29 cellular contexts compared by ENCODE assay signal in the genomic region with DNA sequence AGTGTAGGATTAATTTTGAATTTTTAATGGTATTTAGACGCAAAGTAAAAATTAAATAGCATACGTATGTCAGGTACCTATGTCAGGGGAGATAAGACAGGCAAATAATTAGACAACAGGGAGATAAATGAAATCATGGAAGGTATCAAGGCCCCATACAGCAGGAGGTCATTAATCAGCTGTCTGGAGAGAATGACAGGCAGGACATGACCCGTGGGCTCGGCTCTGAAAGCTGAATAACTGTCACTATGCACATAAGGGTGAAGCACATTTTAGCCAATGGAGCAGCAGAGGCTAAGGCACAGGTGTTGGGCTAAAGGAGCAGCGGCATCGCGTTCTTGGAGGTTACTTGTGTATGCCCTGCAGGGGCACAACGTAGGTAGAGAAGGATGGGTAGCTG. TPM values are rescaled to one million over a fixed set of nuclear protein-coding genes. Genes with fewer than 3 reads are reported as not detected.
A peak's percentile ranks its signal among the peaks of the same experiment; 100 is the strongest.
DNase-seq lines count a peak whose midpoint lies in the region; ATAC-seq, FAIRE-seq and TF ChIP-seq lines count a peak whose summit lies in the region.
"Had no signal": no experiment of that assay in that cellular context is flagged by ENCODE, and none has a peak within 500 bp of the region (broad histone marks: within the 10 kb centered on the region; RNA-seq: fewer than 3 reads in every experiment).

No MANE protein-coding gene starts in this region.

- no peak overlapping the region for H3K4me3 Mint-ChIP-seq in H9
- no peak overlapping the region for H3K4me3 Mint-ChIP-seq in glutamatergic neuron (ENCODE audit: unreplicated experiment)
- H3K4me3 Mint-ChIP-seq: CD14-positive monocyte; CD4-positive, alpha-beta memory T cell; CD4-positive, CD25-positive, alpha-beta regulatory T cell; CD8-positive, alpha-beta memory T cell had no signal

- no peak overlapping the region for H3K23ac ChIP-seq in H9 (ENCODE audit: insufficient read length, low read depth, low read length)

- TF ChIP-seq RAD21 in K562 (CRISPR knock-in tag; conservative IDR thresholded peaks at IDR 0.05 in 1 of 2, IDR thresholded peaks at IDR 0.05 in 1 of 2), result no peak

- no peak overlapping the region for H4K91ac ChIP-seq in H9 (ENCODE audit: insufficient read length, low read depth, low read length)

- H3K4me1 Mint-ChIP-seq in H9 (no peaks in the 10 kb centered on the region), glutamatergic neuron (ENCODE audit: low read depth, unreplicated experiment) (peaks cover 2% of the 10 kb centered on the region)

- no peak for FAIRE-seq in K562 (lab: Jason Lieb, UNC)
- FAIRE-seq: A204.1, GM12878, GM12892, GM19239 had no signal

- H3K36me3 ChIP-seq in K562 (ENCODE audit: control insufficient read depth, insufficient read depth, low read length) (peaks cover 67% of the 10 kb centered on the region; the same call in 2 of the 3 replicates), thyroid gland (peaks cover 27 to 28% of the 10 kb centered on the region in 2 donors)

- H3K27ac Mint-ChIP-seq in H9 (no peak overlapping the region), glutamatergic neuron (ENCODE audit: unreplicated experiment) (peak overlapping the region; percentile 79)
- H3K27ac Mint-ChIP-seq: CD4-positive, CD25-positive, alpha-beta regulatory T cell had no signal

- H2BK120ac ChIP-seq in H9 (ENCODE audit: low read depth, low read length, poor library complexity, severe bottlenecking), result no peak overlapping the region

- H3K9me3 ChIP-seq in H9 (ENCODE audit: control insufficient read depth, low read depth, low read length) (no peaks in the 10 kb centered on the region), K562 (replicated peaks; ENCODE audit: control insufficient read depth, insufficient read depth, low read depth, low read length) (no peaks in the 10 kb centered on the region), thyroid gland (no peaks in the 10 kb centered on the region)
- H3K9me3 ChIP-seq: BE2C had no signal

- H4K5ac ChIP-seq in H9 (ENCODE audit: insufficient read length, low read depth, low read length), result no peak overlapping the region

- in situ Hi-C loops in GM13977 (cut with MboI; ENCODE audit: low pct_unique_long_range_greater_than_20kb, low sequenced_read_pairs, unreplicated experiment), result no loop called here
- in situ Hi-C loops in K562 (cut with MboI), result no loop called here

- H2BK15ac ChIP-seq in H9 (ENCODE audit: low read depth, low read length), result peak overlapping the region; percentile 80; the same call in 1 of the 2 replicates

- intact Hi-C loops in K562 (cut with micrococcal nuclease) (no loop called here), thyroid gland (cut with DNase I) (no loop called here)

- no peak overlapping the region for H3K9ac ChIP-seq in H9 (ENCODE audit: extremely low read depth, insufficient read length, low read length)
- H3K9ac ChIP-seq in K562 (ENCODE audit: insufficient read depth in 1 of 2, low read depth in 2 of 2, low read length in 2 of 2), result peak overlapping the region in 1 of 2 experiments; percentile 69; a peak in 1 of 4 replicates
- H3K9ac ChIP-seq: BLaER1 had no signal

- peak; percentile 4 for DNase-seq in GM13977 (ENCODE audit: low spot score)
- no peak for DNase-seq in H9
- DNase-seq in K562 (ENCODE audit: extremely low read depth in 1 of 4, low spot score in 3 of 4), result peak in 1 of 4 experiments; percentile 30
- no peak for DNase-seq in glutamatergic neuron
- DNase-seq in SK-N-DZ (ENCODE audit: low spot score), result no peak
- no peak for DNase-seq in thyroid gland
- no peak for DNase-seq in midbrain (lab: John Stamatoyannopoulos, UW)
- DNase-seq: 8988T; ACHN; BE2C; C1 segment of cervical spinal cord; CD4-positive, alpha-beta memory T cell; CD4-positive, CD25-positive, alpha-beta regulatory T cell; CD8-positive, alpha-beta memory T cell; COR-L47; DMS 273 treated with DMSO at 0.1 percent for 48 hours; DMS153; DMS53; DMS79; DND-41; EL; GDM1 had no signal

- H2AK5ac ChIP-seq in H9 (ENCODE audit: insufficient read length, low read length), result no peak overlapping the region

- POLR2A ChIA-PET in K562 (lab: Yijun Ruan, JAX), result interaction anchor here (1.1 kb wide), 1 partner anchor 8 kb away, joined by 3 read pairs; no protein-coding TSS in a partner anchor

- H3K9me3 Mint-ChIP-seq in H9 (no peaks in the 10 kb centered on the region), glutamatergic neuron (ENCODE audit: unreplicated experiment) (peaks cover 3% of the 10 kb centered on the region)
- H3K9me3 Mint-ChIP-seq: CD14-positive monocyte; CD4-positive, alpha-beta memory T cell; CD4-positive, CD25-positive, alpha-beta regulatory T cell; CD8-positive, alpha-beta memory T cell had no signal

- no peak overlapping the region for H2BK20ac ChIP-seq in H9 (ENCODE audit: low read depth, low read length, poor library complexity, severe bottlenecking)

- no peaks in the 10 kb centered on the region for H3K23me2 ChIP-seq in H9 (ENCODE audit: insufficient read length, low read depth, low read length, poor library complexity, severe bottlenecking)

- H3K4ac ChIP-seq in H9 (ENCODE audit: low read depth, low read length), result no peak overlapping the region

- H3K79me2 ChIP-seq in H9 (ENCODE audit: insufficient read depth, low read length) (no peaks in the 10 kb centered on the region), K562 (ENCODE audit: control insufficient read depth, insufficient read depth, low read length) (peaks cover 2% of the 10 kb centered on the region; the same call in 1 of the 3 replicates)

- H2AFZ ChIP-seq in H9 (ENCODE audit: low read length) (no peak overlapping the region), K562 (ENCODE audit: low read depth, low read length) (no peak overlapping the region)

- H4K20me1 ChIP-seq in H9 (ENCODE audit: control insufficient read depth, insufficient read depth, insufficient read length) (no peaks in the 10 kb centered on the region), K562 (replicated peaks; ENCODE audit: control insufficient read depth, insufficient read depth, low read length) (0 out of 2 replicates have a peak, but pooled peaks cover 3% of the 10 kb centered on the region)

- 97% methylated on average over 2 of the region's 8 CpGs for WGBS in H9 (ENCODE audit: extremely low coverage, insufficient read length, low lambda C conversion rate)
- WGBS in K562 (ENCODE audit: insufficient coverage, low coverage, missing lambda C conversion rate), result 72% methylated on average over 8 of the region's 8 CpGs
- 89 to 93% methylated on average over 8 of the region's 8 CpGs for whole genome bisulfite sequencing in thyroid gland, 2 donors

- H3K27ac ChIP-seq in H9 (ENCODE audit: insufficient read length, low read depth, low read length) (no peak overlapping the region), K562 (ENCODE audit: extremely low read depth, low read depth, low read length) (no peak overlapping the region; the same call in 2 of the 3 replicates), thyroid gland (no peak overlapping the region)
- H3K27ac ChIP-seq: BLaER1 had no signal

- no peak overlapping the region for H3K14ac ChIP-seq in H9 (ENCODE audit: insufficient read depth, low read length)

- TF ChIP-seq EP300 in K562 (IDR thresholded peaks at IDR 0.05; ENCODE audit: low read length), result no peak

- H3K18ac ChIP-seq in H9 (ENCODE audit: insufficient read length, low read depth, low read length), result no peak overlapping the region

- H3K79me1 ChIP-seq in H9 (ENCODE audit: insufficient read depth, low read depth, low read length, poor library complexity, severe bottlenecking), result no peaks in the 10 kb centered on the region

- H3K9me1 ChIP-seq in K562 (ENCODE audit: control insufficient read depth, insufficient read depth, low read length), result no peaks in the 10 kb centered on the region

- H3K4me3 ChIP-seq in K562 (no peak overlapping the region), thyroid gland (replicated peaks in 1 of 3) (no peak overlapping the region)
- H3K4me3 ChIP-seq: BLaER1, GM12878 had no signal

- TF ChIP-seq POLR2A in K562 (conservative IDR thresholded peaks at IDR 0.05) (no peak), thyroid gland (IDR thresholded peaks at IDR 0.05) (no peak)

- BruUV-seq in K562 (replicated peaks; lab: Mats Ljungman, UMichigan), result no TSS peak

- H3K4me2 ChIP-seq in H9 (ENCODE audit: insufficient read depth, insufficient read length, low read length) (no peak overlapping the region), K562 (ENCODE audit: insufficient read depth, low read length) (no peak overlapping the region)
- H3K4me2 ChIP-seq: BLaER1 had no signal

- H3K4me1 ChIP-seq in H9 (ENCODE audit: insufficient read depth, low read length) (no peaks in the 10 kb centered on the region), K562 (replicated peaks in 1 of 2; ENCODE audit: control insufficient read depth in 2 of 2, insufficient read depth in 2 of 2, low read length in 2 of 2) (no peaks in the 10 kb centered on the region; a peak in 2 of 5 replicates), thyroid gland (peaks cover 0 to 5% of the 10 kb centered on the region in 2 donors)
- H3K4me1 ChIP-seq: BLaER1 had no signal

- H2BK12ac ChIP-seq in H9 (ENCODE audit: insufficient read length, low read depth, low read length), result no peak overlapping the region

- TF ChIP-seq CTCF in GM13977 (IDR thresholded peaks at IDR 0.05; ENCODE audit: extremely low read depth, insufficient read depth, missing control alignments), result no peak
- no peak for TF ChIP-seq CTCF in H9 (conservative IDR thresholded peaks at IDR 0.05)
- TF ChIP-seq CTCF in K562 (IDR thresholded peaks at IDR 0.05 in 2 of 3, conservative IDR thresholded peaks at IDR 0.05 in 1 of 3; ENCODE audit: insufficient read depth in 2 of 3, low read depth in 1 of 3, low read length in 3 of 3), result no peak
- TF ChIP-seq CTCF in glutamatergic neuron (IDR thresholded peaks at IDR 0.05; ENCODE audit: partially characterized antibody, unreplicated experiment), result no peak
- no peak for TF ChIP-seq CTCF in thyroid gland (IDR thresholded peaks at IDR 0.05)

- CTCF ChIA-PET in K562 (lab: Yijun Ruan, JAX; ENCODE audit: low intra/inter-chr PET ratio), result no interaction called here

- ATAC-seq in K562, result peak; percentile 60; the same call in 2 of the 3 replicates
- no peak for ATAC-seq in GM21723 (IDR thresholded peaks at IDR 0.05; ENCODE audit: unreplicated experiment)
- ATAC-seq: GM12878 had no signal

- no peak overlapping the region for H3K56ac ChIP-seq in H9 (ENCODE audit: insufficient read length, low read depth, low read length)

- H3K27me3 ChIP-seq in H9 (ENCODE audit: insufficient read depth, low read length), result no peaks in the 10 kb centered on the region
- H3K27me3 ChIP-seq in K562 (ENCODE audit: control insufficient read depth in 2 of 2, insufficient read depth in 2 of 2, low read length in 2 of 2), result no peaks in the 10 kb centered on the region
- no peaks in the 10 kb centered on the region for H3K27me3 ChIP-seq in thyroid gland
- H3K27me3 ChIP-seq: BE2C, BLaER1 had no signal

- no peak overlapping the region for H4K8ac ChIP-seq in H9 (replicated peaks; ENCODE audit: insufficient read length, low read depth, low read length)

- H3K27me3 Mint-ChIP-seq in H9 (ENCODE audit: low read depth), result no peaks in the 10 kb centered on the region
- no peaks in the 10 kb centered on the region for H3K27me3 Mint-ChIP-seq in glutamatergic neuron (ENCODE audit: unreplicated experiment)
- H3K27me3 Mint-ChIP-seq: CD4-positive, alpha-beta memory T cell; CD4-positive, CD25-positive, alpha-beta regulatory T cell; CD8-positive, alpha-beta memory T cell had no signal

- no peak overlapping the region for H3T11ph ChIP-seq in H9 (ENCODE audit: low read length)

- H3K36me3 Mint-ChIP-seq in H9 (ENCODE audit: insufficient read depth in 1 of 3, low read depth in 3 of 3) (peaks cover 26 to 63% (median 63%) of the 10 kb centered on the region in 3 experiments; a peak in 6 of 7 replicates), glutamatergic neuron (ENCODE audit: unreplicated experiment) (peaks cover 7% of the 10 kb centered on the region)

- H2BK5ac ChIP-seq in H9 (ENCODE audit: insufficient read length, low read length), result no peak overlapping the region

RNA-seq across cellular contexts. Expression of gene SLC25A51, which starts 11.9 kb away (rescaled TPM):
- total RNA-seq in H9 (2021) (12.4 and 12.9 TPM in 2 replicates), K562 (2014; rRNA removed) (24.5 and 28.0 TPM in 2 replicates), K562 (2014; rRNA removed; fragmentation: Illumina TruSeq; extraction: Trizol) (40.7 and 44.2 TPM in 2 replicates), K562 (2015; rRNA removed; fragmentation: Illumina TruSeq; extraction: Trizol) (39.3 and 39.5 TPM in 2 replicates), K562 (2021) (31.5 and 32.9 TPM in 2 replicates), glutamatergic neuron (ENCODE audit: unreplicated experiment) (48.6 TPM), thyroid gland (10 to 100 TPM; 28.9 to 34.6 (median 31.6) TPM)
- 40.8 and 61.0 TPM in 2 replicates for total RNA-seq in K562 (2011; cell fraction: chromatin; rRNA removed; ENCODE audit: low replicate concordance)
- 32.4 and 33.6 TPM in 2 replicates for total RNA-seq in K562 (2011; cell fraction: nucleolus; rRNA removed)
- total RNA-seq in K562 (2011; cell fraction: nucleoplasm; rRNA removed), result 35.0 and 43.8 TPM in 2 replicates
- polyA plus RNA-seq in K562 (2011; rRNA removed) (30.6 and 37.0 TPM in 2 replicates), K562 (2014; fragmentation: Illumina TruSeq; extraction: Trizol) (23.2 and 23.5 TPM in 2 replicates), K562 (2014; fragmentation: Nextera tagmentation; extraction: Ambion mirVana) (10 to 100 TPM in 1 of 2 experiments, 1 to 10 TPM in 1; 9.1 to 10.6 TPM), K562 (2014; rRNA removed) (18.7 and 22.3 TPM in 2 replicates)
- polyA plus RNA-seq in K562 (2011; cell fraction: cytosol; rRNA removed), result 19.0 and 25.4 TPM in 2 replicates
- 16.1 and 21.9 TPM in 2 replicates for polyA plus RNA-seq in K562 (2011; cell fraction: nucleus; rRNA removed)
- polyA plus RNA-seq in K562 (2012), result 9.9 and 15.1 TPM in 2 replicates
- polyA minus RNA-seq in K562 (2011; rRNA and poly(A)+ RNA removed), result 78.5 and 79.6 TPM in 2 replicates
- polyA minus RNA-seq in K562 (2011; cell fraction: cytosol; rRNA and poly(A)+ RNA removed), result 19.4 and 29.1 TPM in 2 replicates
- 15.5 and 23.4 TPM in 2 replicates for polyA minus RNA-seq in K562 (2011; cell fraction: nucleus; rRNA and poly(A)+ RNA removed)
- 31.1 and 36.9 TPM in 2 replicates for polyA plus RNA-seq in SK-N-DZ (2014; cell fraction: cytosol; rRNA removed)
- 16.9 and 19.2 TPM in 2 replicates for polyA plus RNA-seq in SK-N-DZ (2014; cell fraction: nucleus; rRNA removed)
